ENCODE assay signal across 18 cellular contexts in the genomic region with DNA sequence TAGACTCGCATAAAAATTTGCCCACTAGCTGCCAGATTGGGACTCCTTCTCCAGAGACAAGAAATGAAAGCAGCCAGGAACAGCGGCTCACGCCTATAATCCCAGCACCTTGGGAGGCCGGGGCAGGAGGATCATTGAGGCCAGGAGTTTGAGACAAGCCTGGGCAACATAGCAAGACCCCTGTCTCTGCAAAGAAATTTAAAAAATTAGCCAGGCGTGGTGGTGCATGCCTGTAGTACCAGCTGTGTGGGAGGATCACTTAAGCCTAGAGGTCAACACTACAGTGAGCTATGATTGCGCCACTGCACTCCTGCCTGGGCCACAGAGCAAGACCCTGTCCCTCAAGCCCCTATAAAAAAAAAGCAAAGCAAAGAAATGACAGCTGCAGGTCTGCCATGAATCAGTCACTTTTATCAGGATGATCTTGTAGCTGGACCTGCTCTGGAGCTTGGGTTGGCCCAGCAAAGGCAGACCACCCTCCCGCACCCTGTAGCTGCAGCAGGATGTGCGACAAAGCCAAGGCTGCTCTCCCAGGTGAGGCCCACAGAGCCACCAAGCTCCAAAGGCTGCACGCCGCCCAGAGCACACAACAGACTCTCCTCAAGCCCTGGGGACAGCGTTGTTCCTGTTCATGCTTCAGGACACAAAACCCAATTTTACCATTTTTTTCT. TPM values are rescaled to one million over a fixed set of nuclear protein-coding genes. Genes with fewer than 3 reads are reported as not detected.
A peak's percentile ranks its signal among the peaks of the same experiment; 100 is the strongest.
DNase-seq lines count a peak whose midpoint lies in the region; ATAC-seq and TF ChIP-seq lines count a peak whose summit lies in the region.
"Had no signal": no experiment of that assay in that cellular context is flagged by ENCODE, and none has a peak within 500 bp of the region (broad histone marks: within the 10 kb centered on the region; RNA-seq: fewer than 3 reads in every experiment).

No MANE protein-coding gene starts in this region.

- peaks cover 99% of the 10 kb centered on the region for H3K36me3 Mint-ChIP-seq in activated T-cell treated with anti-CD3 and anti-CD28 coated beads, Interleukin-2, amount 50 U/mL, for 24 hours (ENCODE audit: low read depth)
- H3K36me3 Mint-ChIP-seq in activated naive CD8-positive, alpha-beta T cell treated with anti-CD3 and anti-CD28 coated beads, Interleukin-2, amount 10 ng/mL, durations not matched to agents 7 days and 5 days = peaks cover 38% of the 10 kb centered on the region

- peaks cover 82% of the 10 kb centered on the region for H3K4me1 Mint-ChIP-seq in activated T-cell treated with anti-CD3 and anti-CD28 coated beads, Interleukin-2, amount 50 U/mL, for 24 hours (ENCODE audit: low read depth)
- H3K4me1 Mint-ChIP-seq in activated naive CD8-positive, alpha-beta T cell treated with anti-CD3 and anti-CD28 coated beads, Interleukin-2, amount 10 ng/mL, durations not matched to agents 7 days and 5 days = peaks cover 35% of the 10 kb centered on the region
- H3K4me1 Mint-ChIP-seq: H9 had no signal

- H3K4me3 Mint-ChIP-seq in activated T-cell treated with anti-CD3 and anti-CD28 coated beads, Interleukin-2, amount 50 U/mL, for 24 hours = no peak overlapping the region
- peak overlapping the region; percentile 78 for H3K4me3 Mint-ChIP-seq in activated naive CD8-positive, alpha-beta T cell treated with anti-CD3 and anti-CD28 coated beads, Interleukin-2, amount 10 ng/mL, durations not matched to agents 7 days and 5 days
- H3K4me3 Mint-ChIP-seq: H9 had no signal

- no peaks in the 10 kb centered on the region for H3K9me3 Mint-ChIP-seq in activated T-cell treated with anti-CD3 and anti-CD28 coated beads, Interleukin-2, amount 50 U/mL, for 24 hours
- no peaks in the 10 kb centered on the region for H3K9me3 Mint-ChIP-seq in activated naive CD8-positive, alpha-beta T cell treated with anti-CD3 and anti-CD28 coated beads, Interleukin-2, amount 10 ng/mL, durations not matched to agents 7 days and 5 days
- H3K9me3 Mint-ChIP-seq: H9 had no signal

- peaks cover 2% of the 10 kb centered on the region for H4K20me1 ChIP-seq in Loucy (ENCODE audit: insufficient read depth, low read length, poor library complexity, severe bottlenecking)

- 92 to 98% (median 96%) methylated on average over 11 of the region's 11 CpGs for WGBS in spleen, 5 donors

- no peak for TF ChIP-seq POLR2A in spleen (IDR thresholded peaks at IDR 0.05)

- H3K4me1 ChIP-seq in Loucy (ENCODE audit: insufficient read depth, low read length, poor library complexity, severe bottlenecking) (peaks cover 50% of the 10 kb centered on the region), spleen (peaks cover 17 to 49% (median 31%) of the 10 kb centered on the region in 6 donors)
- H3K4me1 ChIP-seq: foreskin keratinocyte had no signal

- peak overlapping the region; percentile 69 for H3K4me2 ChIP-seq in Loucy (ENCODE audit: low read depth, low read length, poor library complexity, severe bottlenecking)

- no peaks in the 10 kb centered on the region for H3K27me3 Mint-ChIP-seq in activated T-cell treated with anti-CD3 and anti-CD28 coated beads, Interleukin-2, amount 50 U/mL, for 24 hours
- no peaks in the 10 kb centered on the region for H3K27me3 Mint-ChIP-seq in activated naive CD8-positive, alpha-beta T cell treated with anti-CD3 and anti-CD28 coated beads, Interleukin-2, amount 10 ng/mL, durations not matched to agents 7 days and 5 days

- peaks cover 31% of the 10 kb centered on the region for H3F3A ChIP-seq in Loucy (ENCODE audit: low read depth)

- no peaks in the 10 kb centered on the region for H3K9me3 ChIP-seq in Loucy (ENCODE audit: insufficient read depth, low read depth, low read length)
- no peaks in the 10 kb centered on the region for H3K9me3 ChIP-seq in spleen
- H3K9me3 ChIP-seq: ascending aorta had no signal

- POLR2A ChIA-PET in activated naive CD8-positive, alpha-beta T cell treated with anti-CD3 and anti-CD28 coated beads, Interleukin-2, amount 10 ng/mL, durations not matched to agents 7 days and 5 days (lab: Charles Lee) = interaction anchor here (0.6 to 2.8 kb wide), 4 partner anchors 11 to 40 kb away, joined by 3 to 16 read pairs (median 3); a partner anchor contains a TSS

- no peak overlapping the region for H2AFZ ChIP-seq in Loucy (ENCODE audit: low read length)

- H3K79me2 ChIP-seq in Loucy (ENCODE audit: insufficient read depth, low read length) = peaks cover 27% of the 10 kb centered on the region

- H3K27me3 ChIP-seq in Loucy (ENCODE audit: insufficient read depth, low read length, poor library complexity, severe bottlenecking) (no peaks in the 10 kb centered on the region), spleen (replicated peaks in 1 of 7) (no peaks in the 10 kb centered on the region)
- H3K27me3 ChIP-seq: ascending aorta, foreskin keratinocyte had no signal

- peak overlapping the region in 7 of 8 donors; percentile 73 to 86 (median 81) for H3K27ac ChIP-seq in spleen
- H3K27ac ChIP-seq: foreskin keratinocyte had no signal

- DNase-seq in activated T-cell treated with anti-CD3 and anti-CD28 coated beads, Interleukin-2, amount 50 U/mL, for 24 hours = no peak
- no peak for DNase-seq in activated T-cell treated with anti-CD3 and anti-CD28 coated beads, Interleukin-2, amount 50 U/mL, for 48 hours
- no peak for DNase-seq in activated naive CD8-positive, alpha-beta T cell treated with anti-CD3 and anti-CD28 coated beads, Interleukin-2, amount 10 ng/mL, durations not matched to agents 7 days and 5 days
- DNase-seq in spleen (peak; percentile 43), superior temporal gyrus (ENCODE audit: extremely low spot score) (no peak), iPS-NIHi7 (ENCODE audit: extremely low spot score) (no peak)
- no peak for DNase-seq in effector CD8-positive, alpha-beta T cell (lab: John Stamatoyannopoulos, UW)
- DNase-seq: activated CD4-positive, CD25-positive, alpha-beta regulatory T cell treated with anti-CD3 and anti-CD28 coated beads, Interleukin-2, amount 50 U/mL, for 72 hours; activated T-cell treated with anti-CD3 and anti-CD28 coated beads, Interleukin-2, amount 50 U/mL, for 1 hour; COR-L47; foreskin keratinocyte; H9; hypothalamus; NCI-H1436 treated with DMSO at 0.1 percent for 48 hours; NCI-H345; retina had no signal

- intact Hi-C loops in spleen (cut with DNase I; ENCODE audit: low total_unique reads) = no loop called here

- TF ChIP-seq CTCF in Loucy (conservative IDR thresholded peaks at IDR 0.05; ENCODE audit: low read length) (no peak), spleen (IDR thresholded peaks at IDR 0.05 in 8 of 11, conservative IDR thresholded peaks at IDR 0.05 in 3 of 11) (no peak)

- no peaks in the 10 kb centered on the region for H3K9me2 ChIP-seq in Loucy (replicated peaks; ENCODE audit: low read depth, low read length)

- peak overlapping the region; percentile 64 for H3K9ac ChIP-seq in Loucy (ENCODE audit: low read depth, low read length, poor library complexity, severe bottlenecking)

- ATAC-seq in activated naive CD8-positive, alpha-beta T cell treated with anti-CD3 and anti-CD28 coated beads, Interleukin-2, amount 10 ng/mL, durations not matched to agents 7 days and 5 days (ENCODE audit: low read depth) = no peak
- ATAC-seq: foreskin keratinocyte had no signal

- H3K4me3 ChIP-seq in Loucy (ENCODE audit: low read length, poor library complexity, severe bottlenecking) (no peak overlapping the region), spleen (no peak overlapping the region)
- H3K4me3 ChIP-seq: ascending aorta had no signal

- H3K27ac Mint-ChIP-seq in activated T-cell treated with anti-CD3 and anti-CD28 coated beads, Interleukin-2, amount 50 U/mL, for 24 hours = peak overlapping the region; percentile 92
- H3K27ac Mint-ChIP-seq in activated naive CD8-positive, alpha-beta T cell treated with anti-CD3 and anti-CD28 coated beads, Interleukin-2, amount 10 ng/mL, durations not matched to agents 7 days and 5 days = peak overlapping the region; percentile 92
- H3K27ac Mint-ChIP-seq: H9 had no signal

- peaks cover 72% of the 10 kb centered on the region for H3K36me3 ChIP-seq in Loucy (ENCODE audit: insufficient read depth, low read length)
- peaks cover 7 to 100% (median 91%) of the 10 kb centered on the region in 6 donors for H3K36me3 ChIP-seq in spleen

RNA-seq across cellular contexts. Expression of a gene that starts 20.4 kb away (rescaled TPM):
- 10 to 100 TPM; 87.8 to 94.3 TPM for total RNA-seq in activated naive CD8-positive, alpha-beta T cell treated with anti-CD3 and anti-CD28 coated beads, Interleukin-2, amount 10 ng/mL, durations not matched to agents 7 days and 5 days
- 10 to 100 TPM; 38.0 to 95.0 (median 60.1) TPM for total RNA-seq in spleen
- 10 to 100 TPM; 13.4 to 26.1 (median 25.0) TPM for polyA plus RNA-seq in spleen

RNA-seq across cellular contexts. Expression of a gene that starts 38.2 kb away (rescaled TPM):
- total RNA-seq in activated naive CD8-positive, alpha-beta T cell treated with anti-CD3 and anti-CD28 coated beads, Interleukin-2, amount 10 ng/mL, durations not matched to agents 7 days and 5 days = 100 to 1,000 TPM; 180 to 200 TPM
- total RNA-seq in spleen = 100 to 1,000 TPM; 119 to 169 (median 138) TPM
- 100 to 1,000 TPM in 1 of 3 donors, 10 to 100 TPM in 2; 66.9 to 102 (median 79.4) TPM for polyA plus RNA-seq in spleen
